1 cellular context compared by ENCODE assay signal in genomic region chr10:17229717-17229966, GRCh38.
TF ChIP-seq lines count a peak whose summit lies in the region.

No MANE protein-coding gene starts in this region.

TF ChIP-seq in GM23338, 12 proteins besides CTCF, POLR2A, EP300 and RAD21 (continued from another document):
- TF ChIP-seq, protein P1, sequence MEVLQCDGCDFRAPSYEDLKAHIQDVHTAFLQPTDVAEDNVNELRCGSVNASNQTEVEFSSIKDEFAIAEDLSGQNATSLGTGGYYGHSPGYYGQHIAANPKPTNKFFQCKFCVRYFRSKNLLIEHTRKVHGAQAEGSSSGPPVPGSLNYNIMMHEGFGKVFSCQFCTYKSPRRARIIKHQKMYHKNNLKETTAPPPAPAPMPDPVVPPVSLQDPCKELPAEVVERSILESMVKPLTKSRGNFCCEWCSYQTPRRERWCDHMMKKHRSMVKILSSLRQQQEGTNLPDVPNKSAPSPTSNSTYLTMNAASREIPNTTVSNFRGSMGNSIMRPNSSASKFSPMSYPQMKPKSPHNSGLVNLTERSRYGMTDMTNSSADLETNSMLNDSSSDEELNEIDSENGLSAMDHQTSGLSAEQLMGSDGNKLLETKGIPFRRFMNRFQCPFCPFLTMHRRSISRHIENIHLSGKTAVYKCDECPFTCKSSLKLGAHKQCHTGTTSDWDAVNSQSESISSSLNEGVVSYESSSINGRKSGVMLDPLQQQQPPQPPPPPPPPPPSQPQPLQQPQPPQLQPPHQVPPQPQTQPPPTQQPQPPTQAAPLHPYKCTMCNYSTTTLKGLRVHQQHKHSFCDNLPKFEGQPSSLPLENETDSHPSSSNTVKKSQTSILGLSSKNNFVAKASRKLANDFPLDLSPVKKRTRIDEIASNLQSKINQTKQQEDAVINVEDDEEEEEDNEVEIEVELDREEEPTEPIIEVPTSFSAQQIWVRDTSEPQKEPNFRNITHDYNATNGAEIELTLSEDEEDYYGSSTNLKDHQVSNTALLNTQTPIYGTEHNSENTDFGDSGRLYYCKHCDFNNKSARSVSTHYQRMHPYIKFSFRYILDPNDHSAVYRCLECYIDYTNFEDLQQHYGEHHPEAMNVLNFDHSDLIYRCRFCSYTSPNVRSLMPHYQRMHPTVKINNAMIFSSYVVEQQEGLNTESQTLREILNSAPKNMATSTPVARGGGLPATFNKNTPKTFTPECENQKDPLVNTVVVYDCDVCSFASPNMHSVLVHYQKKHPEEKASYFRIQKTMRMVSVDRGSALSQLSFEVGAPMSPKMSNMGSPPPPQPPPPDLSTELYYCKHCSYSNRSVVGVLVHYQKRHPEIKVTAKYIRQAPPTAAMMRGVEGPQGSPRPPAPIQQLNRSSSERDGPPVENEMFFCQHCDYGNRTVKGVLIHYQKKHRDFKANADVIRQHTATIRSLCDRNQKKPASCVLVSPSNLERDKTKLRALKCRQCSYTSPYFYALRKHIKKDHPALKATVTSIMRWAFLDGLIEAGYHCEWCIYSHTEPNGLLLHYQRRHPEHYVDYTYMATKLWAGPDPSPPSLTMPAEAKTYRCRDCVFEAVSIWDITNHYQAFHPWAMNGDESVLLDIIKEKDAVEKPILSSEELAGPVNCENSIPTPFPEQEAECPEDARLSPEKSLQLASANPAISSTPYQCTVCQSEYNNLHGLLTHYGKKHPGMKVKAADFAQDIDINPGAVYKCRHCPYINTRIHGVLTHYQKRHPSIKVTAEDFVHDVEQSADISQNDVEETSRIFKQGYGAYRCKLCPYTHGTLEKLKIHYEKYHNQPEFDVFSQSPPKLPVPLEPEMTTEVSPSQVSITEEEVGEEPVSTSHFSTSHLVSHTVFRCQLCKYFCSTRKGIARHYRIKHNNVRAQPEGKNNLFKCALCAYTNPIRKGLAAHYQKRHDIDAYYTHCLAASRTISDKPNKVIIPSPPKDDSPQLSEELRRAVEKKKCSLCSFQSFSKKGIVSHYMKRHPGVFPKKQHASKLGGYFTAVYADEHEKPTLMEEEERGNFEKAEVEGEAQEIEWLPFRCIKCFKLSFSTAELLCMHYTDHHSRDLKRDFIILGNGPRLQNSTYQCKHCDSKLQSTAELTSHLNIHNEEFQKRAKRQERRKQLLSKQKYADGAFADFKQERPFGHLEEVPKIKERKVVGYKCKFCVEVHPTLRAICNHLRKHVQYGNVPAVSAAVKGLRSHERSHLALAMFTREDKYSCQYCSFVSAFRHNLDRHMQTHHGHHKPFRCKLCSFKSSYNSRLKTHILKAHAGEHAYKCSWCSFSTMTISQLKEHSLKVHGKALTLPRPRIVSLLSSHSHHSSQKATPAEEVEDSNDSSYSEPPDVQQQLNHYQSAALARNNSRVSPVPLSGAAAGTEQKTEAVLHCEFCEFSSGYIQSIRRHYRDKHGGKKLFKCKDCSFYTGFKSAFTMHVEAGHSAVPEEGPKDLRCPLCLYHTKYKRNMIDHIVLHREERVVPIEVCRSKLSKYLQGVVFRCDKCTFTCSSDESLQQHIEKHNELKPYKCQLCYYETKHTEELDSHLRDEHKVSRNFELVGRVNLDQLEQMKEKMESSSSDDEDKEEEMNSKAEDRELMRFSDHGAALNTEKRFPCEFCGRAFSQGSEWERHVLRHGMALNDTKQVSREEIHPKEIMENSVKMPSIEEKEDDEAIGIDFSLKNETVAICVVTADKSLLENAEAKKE (CRISPR knock-in tag; IDR thresholded peaks at IDR 0.05): no peak; the same call in 1 of the 2 replicates
- TF ChIP-seq NANOG (IDR thresholded peaks at IDR 0.05; ENCODE audit: borderline replicate concordance) (no peak), ZNF331 (CRISPR knock-in tag; IDR thresholded peaks at IDR 0.05; ENCODE audit: low read depth) (no peak), POLR2AphosphoS5 (IDR thresholded peaks at IDR 0.05; ENCODE audit: low read depth) (no peak), CREB1 (CRISPR knock-in tag; IDR thresholded peaks at IDR 0.05; ENCODE audit: low read depth) (no peak), JUNB (IDR thresholded peaks at IDR 0.05; ENCODE audit: unreplicated experiment) (no peak), ZNF114 (CRISPR knock-in tag; IDR thresholded peaks at IDR 0.05) (no peak), EZH2 (IDR thresholded peaks at IDR 0.05; ENCODE audit: low read depth, unreplicated experiment) (no peak), STAT1 (IDR thresholded peaks at IDR 0.05; ENCODE audit: unreplicated experiment) (no peak)
